Comparison of ENCODE assay signal across 35 cellular contexts in the genomic region with DNA sequence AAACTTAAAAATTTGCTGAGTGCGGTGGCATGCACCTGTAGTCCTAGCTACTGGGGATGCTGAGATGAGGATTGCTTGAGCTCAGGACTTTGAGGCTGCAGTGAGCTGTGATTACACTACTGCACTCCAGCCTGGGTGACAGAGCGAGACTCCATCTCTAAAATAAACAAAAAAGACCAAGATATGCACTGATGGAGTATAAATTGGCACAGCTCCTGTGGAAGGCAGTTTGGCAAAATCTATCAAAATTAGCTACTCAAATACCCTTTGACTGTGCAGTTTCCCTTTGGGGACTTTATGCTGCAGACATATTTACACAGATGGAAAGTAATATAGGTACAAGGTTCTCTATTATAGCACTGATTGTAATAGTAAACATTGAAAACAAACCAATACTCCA. TPM values are rescaled to one million over a fixed set of nuclear protein-coding genes. Genes with fewer than 3 reads are reported as not detected.
"Had no signal": no experiment of that assay in that cellular context is flagged by ENCODE, and none has a peak within 500 bp of the region (broad histone marks: within the 10 kb centered on the region; RNA-seq: fewer than 3 reads in every experiment).

No MANE protein-coding gene starts in this region.

- H3K27me3 ChIP-seq: adrenal gland, body of pancreas, gastrocnemius medialis, heart left ventricle had no signal

- H3K36me3 ChIP-seq: adrenal gland, esophagus muscularis mucosa, gastrocnemius medialis, heart left ventricle, WERI-Rb-1 had no signal

- ATAC-seq: activated CD4-positive, alpha-beta T cell treated with anti-CD3 and anti-CD28 coated beads for 36 hours; activated CD4-positive, CD25-positive, alpha-beta regulatory T cell treated with anti-CD3 and anti-CD28 coated beads, Interleukin-2, amount 50 U/mL, for 24 hours; activated CD8-positive, alpha-beta memory T cell treated with anti-CD3 and anti-CD28 coated beads, Interleukin-2, amount 10 ng/mL, durations not matched to agents 7 days and 5 days; activated CD8-positive, alpha-beta T cell treated with anti-CD3 and anti-CD28 coated beads, Interleukin-2, amount 10 ng/mL, durations not matched to agents 7 days and 5 days; activated naive CD8-positive, alpha-beta T cell treated with anti-CD3 and anti-CD28 coated beads, Interleukin-2, amount 50 U/mL, for 24 hours; body of pancreas; effector memory CD8-positive, alpha-beta T cell; foreskin keratinocyte; gastrocnemius medialis; heart left ventricle had no signal

- H3K27ac ChIP-seq: adrenal gland, body of pancreas, coronary artery, esophagus muscularis mucosa, foreskin keratinocyte, gastrocnemius medialis, heart left ventricle had no signal

- H3K4me1 ChIP-seq: adrenal gland, body of pancreas, foreskin keratinocyte had no signal

- DNase-seq: activated B cell treated with CpG ODN at 0.5 μM for 24 hours; activated CD4-positive, alpha-beta memory T cell treated with anti-CD3 and anti-CD28 coated beads for 36 hours; activated CD4-positive, alpha-beta T cell treated with anti-CD3 and anti-CD28 coated beads for 36 hours; activated CD4-positive, alpha-beta T cell treated with anti-CD3 and anti-CD28 coated beads, Interleukin-2, amount 10 ng/mL, durations not matched to agents 24 days and 14 days; activated CD8-positive, alpha-beta memory T cell treated with anti-CD3 and anti-CD28 coated beads, Interleukin-2, amount 10 ng/mL, durations not matched to agents 7 days and 5 days; activated CD8-positive, alpha-beta memory T cell treated with anti-CD3 and anti-CD28 coated beads, Interleukin-2, amount 50 U/mL, for 4 hours; activated CD8-positive, alpha-beta T cell treated with anti-CD3 and anti-CD28 coated beads, Interleukin-2, amount 10 ng/mL, durations not matched to agents 7 days and 5 days; activated effector memory CD4-positive, alpha-beta T cell treated with anti-CD3 and anti-CD28 coated beads, Interleukin-2, amount 50 U/mL, for 16 hours; activated naive CD4-positive, alpha-beta T cell treated with anti-CD3 and anti-CD28 coated beads for 36 hours; activated naive CD8-positive, alpha-beta T cell treated with anti-CD3 and anti-CD28 coated beads for 36 hours; activated naive CD8-positive, alpha-beta T cell treated with anti-CD3 and anti-CD28 coated beads, Interleukin-2, amount 50 U/mL, for 24 hours; activated T-cell treated with anti-CD3 and anti-CD28 coated beads, Interleukin-2, amount 50 U/mL, for 1 hour; activated T-cell treated with anti-CD3 and anti-CD28 coated beads, Interleukin-2, amount 50 U/mL, for 48 hours; adrenal gland; amygdala; aorta; body of pancreas; central memory CD4-positive, alpha-beta T cell; cerebellar nuclear complex; effector CD4-positive, alpha-beta T cell; effector memory CD8-positive, alpha-beta T cell; erythroblast; foreskin keratinocyte; gastrocnemius medialis; glutamatergic neuron; heart left ventricle; hypothalamus; T1000; WERI-Rb-1 had no signal

- H3K4me3 ChIP-seq: adrenal gland, body of pancreas, coronary artery, esophagus muscularis mucosa, gastrocnemius medialis, heart left ventricle had no signal

- H3K9me3 ChIP-seq: adrenal gland, body of pancreas, esophagus muscularis mucosa, gastrocnemius medialis, heart left ventricle had no signal

RNA-seq across cellular contexts. Expression of a gene that starts 19.8 kb away (rescaled TPM):
- total RNA-seq: activated B cell treated with CpG ODN at 0.5 μM for 24 hours; activated CD4-positive, alpha-beta memory T cell treated with anti-CD3 and anti-CD28 coated beads for 36 hours; activated CD4-positive, alpha-beta T cell treated with anti-CD3 and anti-CD28 coated beads for 36 hours; activated CD4-positive, alpha-beta T cell treated with anti-CD3 and anti-CD28 coated beads, Interleukin-2, amount 10 ng/mL, durations not matched to agents 24 days and 14 days; activated CD8-positive, alpha-beta memory T cell treated with anti-CD3 and anti-CD28 coated beads for 36 hours; activated CD8-positive, alpha-beta memory T cell treated with anti-CD3 and anti-CD28 coated beads, Interleukin-2, amount 10 ng/mL, durations not matched to agents 7 days and 5 days; activated CD8-positive, alpha-beta T cell treated with anti-CD3 and anti-CD28 coated beads, Interleukin-2, amount 10 ng/mL, durations not matched to agents 7 days and 5 days; activated naive CD4-positive, alpha-beta T cell treated with anti-CD3 and anti-CD28 coated beads for 36 hours; activated naive CD8-positive, alpha-beta T cell treated with anti-CD3 and anti-CD28 coated beads for 36 hours; activated T-helper 1 cell treated with anti-CD3 and anti-CD28 coated beads, Interleukin-12 subunit alpha, Interleukin-12 subunit beta, Interleukin-2, Interleukin-4 antibody, amounts not matched to agents 30 ng/mL and 10 ng/mL and 1 ng/mL, durations not matched to agents 14 hours and 24 hours and 36 hours; activated T-helper 2 cell treated with anti-CD3 and anti-CD28 coated beads, Interferon-gamma antibody, Interleukin-2, Interleukin-4, amounts not matched to agents 10 μg/mL and 5 μg/mL and 100 μg/mL, durations not matched to agents 14 hours and 24 hours and 36 hours; aorta; esophagus muscularis mucosa; foreskin keratinocyte had no signal
- polyA plus RNA-seq: aorta, foreskin keratinocyte had no signal
